ENCODE assay signal across 8 cellular contexts in the genomic region with DNA sequence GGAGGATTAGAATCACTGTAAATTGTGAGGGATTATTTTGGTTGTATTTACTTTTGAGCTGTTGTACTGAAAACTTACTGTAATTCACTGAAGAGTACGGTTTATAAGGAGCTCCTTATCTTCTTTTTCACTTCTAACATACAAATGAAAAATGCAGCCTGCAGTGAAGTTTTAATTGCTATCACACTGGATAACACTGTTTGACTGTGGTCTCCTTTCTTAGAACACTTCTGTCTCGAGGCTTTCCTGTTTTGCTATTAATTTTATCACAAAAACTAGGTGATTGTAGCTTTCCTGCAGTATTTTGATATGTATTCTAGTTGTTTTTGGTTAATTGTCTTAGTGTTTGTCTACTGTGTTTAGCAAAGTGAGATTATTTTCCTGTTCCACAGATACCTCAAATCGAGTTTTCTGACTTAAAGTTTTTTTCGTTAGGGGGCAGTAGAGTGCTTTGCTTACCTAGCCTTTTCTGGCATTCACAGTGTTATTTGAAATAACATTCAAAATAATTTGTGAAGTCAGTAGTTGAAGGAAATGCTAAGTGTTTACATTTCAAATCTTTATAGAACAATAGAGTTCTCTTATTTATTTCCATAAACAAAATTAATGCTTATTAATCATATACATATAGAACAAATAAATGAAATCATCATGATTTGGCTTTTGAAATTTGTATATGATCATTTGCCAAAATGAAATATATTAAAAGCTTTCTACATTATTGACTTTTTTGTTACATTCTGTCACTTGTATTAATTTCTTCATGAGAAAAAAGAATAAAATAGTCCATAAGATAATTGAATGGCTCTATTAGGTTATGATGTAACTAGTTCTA. TPM values are rescaled to one million over a fixed set of nuclear protein-coding genes. Genes with fewer than 3 reads are reported as not detected.
A peak's percentile ranks its signal among the peaks of the same experiment; 100 is the strongest.
DNase-seq lines count a peak whose midpoint lies in the region; ATAC-seq and TF ChIP-seq lines count a peak whose summit lies in the region.

No MANE protein-coding gene starts in this region.

- H3K4me1 ChIP-seq in left lung: no peaks in the 10 kb centered on the region

- DNase-seq in NCI-H510A treated with DMSO at 0.1 percent for 48 hours (lab: John Stamatoyannopoulos, UW) (peak; percentile 9), NCI-H510A (lab: John Stamatoyannopoulos, UW) (no peak), NCI-H774 (lab: John Stamatoyannopoulos, UW) (peak; percentile 53), cardiac fibroblast (ENCODE audit: low read depth in 2 of 2) (peak; percentile 75 to 76), left lung (no peak)

- H3K9me3 ChIP-seq in left lung: no peaks in the 10 kb centered on the region

- no peak overlapping the region for H3K4me3 ChIP-seq in cardiac fibroblast (replicated peaks in 1 of 2; ENCODE audit: low read depth in 2 of 2, low read length in 2 of 2)
- no peak overlapping the region for H3K4me3 ChIP-seq in left lung

- peak; percentile 60 for TF ChIP-seq CTCF in cardiac fibroblast (IDR thresholded peaks at IDR 0.05; ENCODE audit: low read depth, low read length)
- peak; percentile 47 to 64 for TF ChIP-seq CTCF in left lung (IDR thresholded peaks at IDR 0.05)

- no peaks in the 10 kb centered on the region for H3K27me3 ChIP-seq in left lung

- peak; percentile 53 for ATAC-seq in HG03342 (IDR thresholded peaks at IDR 0.05; ENCODE audit: unreplicated experiment)
- peak; percentile 62 for ATAC-seq in left lung
- no peak for ATAC-seq in HG02970 (IDR thresholded peaks at IDR 0.05; ENCODE audit: low FRiP score, unreplicated experiment)
- no peak for ATAC-seq in HG03135 (IDR thresholded peaks at IDR 0.05; ENCODE audit: unreplicated experiment)

- intact Hi-C loops in left lung (cut with DNase I): no loop called here

- H3K27ac ChIP-seq in left lung: no peak overlapping the region

- H3K36me3 ChIP-seq in left lung: peaks cover 0 to 5% of the 10 kb centered on the region in 2 donors

RNA-seq across cellular contexts. Expression of gene COMMD10, which starts 52.9 kb away (rescaled TPM):
- 10 to 100 TPM; 30.8 to 33.6 TPM for total RNA-seq in left lung

Comparison
In these comparisons a context has a peak if more than half of its experiments do, and no peak if none do; other contexts are left out.
1. DNase-seq: peak in NCI-H510A treated with DMSO at 0.1 percent for 48 hours (single experiment), NCI-H774 (single experiment) and cardiac fibroblast (2 of 2); none in NCI-H510A (single experiment) and left lung (0 of 2).
2. ATAC-seq: peak in HG03342 (single experiment) and left lung (single experiment); none in HG02970 (single experiment) and HG03135 (single experiment).